8 cellular contexts compared by ENCODE assay signal in genomic region chr13:43878897-43879322, GRCh38. TPM values are rescaled to one million over a fixed set of nuclear protein-coding genes. Genes with fewer than 3 reads are reported as not detected.
DNase-seq lines count a peak whose midpoint lies in the region; ATAC-seq and TF ChIP-seq lines count a peak whose summit lies in the region.

No MANE protein-coding gene starts in this region.

- H3K27me3 Mint-ChIP-seq in brain, result peaks cover 22% of the 10 kb centered on the region

- H3K27ac Mint-ChIP-seq in brain, result peak overlapping the region; percentile 48 to 77 (median 61)

- peak overlapping the region; percentile 25 for H3K9ac ChIP-seq in rectal smooth muscle tissue (ENCODE audit: low read length)

- H3K9me3 Mint-ChIP-seq in brain, result peaks cover 0 to 3% (median 0%) of the 10 kb centered on the region in 5 experiments

- no peaks in the 10 kb centered on the region; the same call in 1 of the 2 replicates for H3K27me3 ChIP-seq in iPS DF 6.9 (ENCODE audit: control insufficient read depth, insufficient read depth, low read length)
- H3K27me3 ChIP-seq in rectal smooth muscle tissue (ENCODE audit: control insufficient read depth, insufficient read depth, low read length), result no peaks in the 10 kb centered on the region

- DNase-seq in AG09309 (ENCODE audit: low read depth) (peak; percentile 45), OCI-M1 (lab: John Stamatoyannopoulos, UW) (peak; percentile 85), iPS DF 6.9 (ENCODE audit: low read depth, low spot score) (no peak), T1000 (lab: John Stamatoyannopoulos, UW) (no peak)

- TF ChIP-seq CTCF in AG09309 (IDR thresholded peaks at IDR 0.05; ENCODE audit: control insufficient read depth, insufficient read depth, low read depth, low read length, missing control alignments), result no peak
- TF ChIP-seq CTCF in brain (conservative IDR thresholded peaks at IDR 0.05), result no peak

- no peaks in the 10 kb centered on the region for H3K4me1 ChIP-seq in iPS DF 6.9 (ENCODE audit: control insufficient read depth, insufficient read depth, low read length)
- no peaks in the 10 kb centered on the region for H3K4me1 ChIP-seq in rectal smooth muscle tissue (ENCODE audit: control insufficient read depth, insufficient read depth, low read length)

- no peaks in the 10 kb centered on the region for H3K36me3 Mint-ChIP-seq in brain

- H3K27ac ChIP-seq in iPS DF 6.9 (ENCODE audit: low read length) (no peak overlapping the region), rectal smooth muscle tissue (ENCODE audit: low read depth, low read length) (peak overlapping the region; percentile 95)

- H3K4me3 Mint-ChIP-seq in brain, result peak overlapping the region; percentile 80 to 85 (median 83)

- H3K4me3 ChIP-seq in AG09309 (ENCODE audit: control insufficient read depth, low read depth, low read length), result peak overlapping the region; percentile 86
- peak overlapping the region; percentile 81; the same call in 1 of the 2 replicates for H3K4me3 ChIP-seq in iPS DF 6.9 (ENCODE audit: low read length)
- H3K4me3 ChIP-seq in rectal smooth muscle tissue (ENCODE audit: low read length), result peak overlapping the region; percentile 90

- no peaks in the 10 kb centered on the region for H3K36me3 ChIP-seq in iPS DF 6.9 (ENCODE audit: control insufficient read depth, insufficient read depth, low read length)
- peaks cover 2% of the 10 kb centered on the region for H3K36me3 ChIP-seq in rectal smooth muscle tissue (ENCODE audit: control insufficient read depth, insufficient read depth, low read length)

- no CpG with 5 or more reads among the region's 30 CpGs for WGBS in iPS DF 6.9 (ENCODE audit: insufficient coverage, insufficient read length)

- ATAC-seq in GM18498 (IDR thresholded peaks at IDR 0.05; ENCODE audit: unreplicated experiment) (peak; percentile 22), HG02885 (IDR thresholded peaks at IDR 0.05; ENCODE audit: poor library complexity, unreplicated experiment) (peak; percentile 39)

- H3K9me3 ChIP-seq in iPS DF 6.9 (ENCODE audit: control insufficient read depth, insufficient read depth, low read length), result no peaks in the 10 kb centered on the region

- peaks cover 42% of the 10 kb centered on the region for H3K4me1 Mint-ChIP-seq in brain

RNA-seq across cellular contexts. Expression of gene CCDC122, which starts 0.6 kb away (rescaled TPM):
- 2.2 TPM for polyA plus RNA-seq in brain (ENCODE audit: insufficient read depth, low read depth, low replicate concordance)

RNA-seq across cellular contexts. Expression of gene LACC1, which starts 0.8 kb away (rescaled TPM):
- polyA plus RNA-seq in brain (ENCODE audit: insufficient read depth, low read depth, low replicate concordance), result 1.4 TPM

Comparison
In these comparisons a context has a peak if more than half of its experiments do, and no peak if none do; other contexts are left out.
1. DNase-seq: peak in AG09309 (single experiment) and OCI-M1 (single experiment); none in iPS DF 6.9 (single experiment) and T1000 (single experiment).
2. Peak in every context shown above with its lines, with median percentiles within 50 percentile points of each other: H3K4me3 ChIP-seq.